In the genomic region with DNA sequence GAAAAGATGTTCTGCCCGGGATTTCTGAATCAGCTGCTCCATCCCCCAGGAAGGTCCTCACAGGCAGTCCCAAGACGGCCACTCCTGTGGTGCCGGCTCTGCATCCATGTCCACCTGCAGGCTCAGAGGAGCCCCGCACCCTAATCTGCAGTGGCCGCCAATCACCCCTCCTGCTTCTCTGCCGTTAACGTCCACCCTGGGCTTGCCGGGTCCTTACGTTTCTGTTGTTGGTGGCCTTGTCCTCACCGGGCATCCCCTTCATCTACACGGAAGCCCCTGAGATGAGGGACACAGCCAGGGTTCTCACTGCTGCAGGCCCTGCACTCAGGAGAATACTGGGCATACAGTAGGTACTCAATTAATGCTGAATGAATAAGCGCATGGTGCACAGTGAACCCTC, we compare ENCODE assay signal across 26 cellular contexts.
"Had no signal": no experiment of that assay in that cellular context is flagged by ENCODE, and none has a peak within 500 bp of the region (broad histone marks: within the 10 kb centered on the region; RNA-seq: fewer than 3 reads in every experiment).

No MANE protein-coding gene starts in this region.

- H3K4me3 Mint-ChIP-seq: immature natural killer cell, mesothelial cell of epicardium, naive B cell had no signal

- H3K27ac ChIP-seq: coronary artery, dorsolateral prefrontal cortex, esophagus squamous epithelium, gastrocnemius medialis, heart right ventricle, left ventricle myocardium inferior, lower lobe of right lung had no signal

- H3K27ac Mint-ChIP-seq: immature natural killer cell, mesothelial cell of epicardium, naive B cell had no signal

- DNase-seq: dermis blood vessel endothelial cell; dorsolateral prefrontal cortex; effector CD4-positive, alpha-beta T cell; effector memory CD4-positive, alpha-beta T cell; esophagus squamous epithelium; foreskin fibroblast; foreskin melanocyte; gastrocnemius medialis; glutamatergic neuron; heart right ventricle; hippocampal formation; immature natural killer cell; islet precursor cell; kidney; kidney glomerular epithelial cell; left colon; left ventricle myocardium inferior; lower lobe of right lung; mesenchymal stem cell; mucosa of descending colon; naive B cell had no signal

- H3K4me3 ChIP-seq: coronary artery, dorsolateral prefrontal cortex, esophagus squamous epithelium, gastrocnemius medialis, heart right ventricle, left ventricle myocardium inferior, lower lobe of right lung, mucosa of descending colon had no signal

- FAIRE-seq: colon, endothelial cell of umbilical vein, kidney had no signal

- H3K9me3 Mint-ChIP-seq: immature natural killer cell, mesothelial cell of epicardium had no signal

- H3K36me3 ChIP-seq: esophagus squamous epithelium, gastrocnemius medialis, heart right ventricle, left ventricle myocardium inferior, lower lobe of right lung had no signal

- H3K9me3 ChIP-seq: esophagus squamous epithelium, gastrocnemius medialis, heart right ventricle, left ventricle myocardium inferior, lower lobe of right lung, mucosa of descending colon had no signal

- H3K27me3 ChIP-seq: dorsolateral prefrontal cortex, esophagus squamous epithelium, gastrocnemius medialis, heart right ventricle had no signal

- H3K36me3 Mint-ChIP-seq: immature natural killer cell, mesothelial cell of epicardium, naive B cell had no signal

- H3K4me1 ChIP-seq: esophagus squamous epithelium, gastrocnemius medialis, heart right ventricle, left ventricle myocardium inferior, lower lobe of right lung had no signal

- H3K4me1 Mint-ChIP-seq: immature natural killer cell, mesothelial cell of epicardium, naive B cell had no signal

- ATAC-seq: gastrocnemius medialis, left colon, left lobe of liver, lower lobe of right lung, mucosa of descending colon had no signal
